Comparison of ENCODE assay signal across 13 cellular contexts in the genomic region with DNA sequence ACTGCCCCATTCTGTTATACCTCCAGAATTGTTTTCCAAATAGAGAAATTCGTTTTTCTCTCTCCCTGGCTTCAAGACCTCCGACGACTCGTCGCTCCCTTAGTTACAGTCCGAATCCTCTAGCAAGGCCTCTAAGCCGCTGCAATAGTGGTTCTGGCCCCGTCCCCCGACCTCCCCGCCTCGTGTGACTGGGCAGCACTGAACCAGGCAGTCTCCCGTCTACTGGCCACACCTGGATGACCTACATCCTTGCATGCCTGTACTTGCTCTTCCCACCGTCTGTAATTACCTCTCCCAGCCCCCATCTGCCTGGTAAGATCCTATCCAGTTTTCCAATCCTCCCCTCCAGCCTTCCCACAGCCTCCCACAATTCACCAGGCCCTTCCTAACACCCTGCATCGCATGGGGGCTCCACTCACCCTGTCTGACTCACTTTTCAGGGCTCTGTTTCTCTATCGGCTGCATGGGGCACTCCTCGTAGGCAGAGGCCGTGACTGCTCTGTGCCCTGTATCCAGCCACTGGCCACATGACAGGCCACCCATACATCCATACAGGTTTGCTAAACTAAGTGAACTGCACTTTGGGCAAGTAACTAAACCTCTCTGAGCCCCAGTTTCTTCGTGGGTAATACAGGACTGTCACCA. TPM values are rescaled to one million over a fixed set of nuclear protein-coding genes. Genes with fewer than 3 reads are reported as not detected.
DNase-seq lines count a peak whose midpoint lies in the region; ATAC-seq and TF ChIP-seq lines count a peak whose summit lies in the region.
"Had no signal": no experiment of that assay in that cellular context is flagged by ENCODE, and none has a peak within 500 bp of the region (broad histone marks: within the 10 kb centered on the region; RNA-seq: fewer than 3 reads in every experiment).

No MANE protein-coding gene starts in this region.

- TF ChIP-seq EP300 in esophagus muscularis mucosa (IDR thresholded peaks at IDR 0.05) = no peak

- H3K27me3 ChIP-seq in heart right ventricle (no peaks in the 10 kb centered on the region), esophagus muscularis mucosa (no peaks in the 10 kb centered on the region), upper lobe of right lung (no peaks in the 10 kb centered on the region)

- H3K27ac ChIP-seq in heart right ventricle = peak overlapping the region in 6 of 10 donors; percentile 13 to 64 (median 42)
- H3K27ac ChIP-seq in esophagus muscularis mucosa (replicated peaks in 1 of 4) = peak overlapping the region; percentile 65 to 82 (median 74)
- H3K27ac ChIP-seq in upper lobe of right lung = peak overlapping the region; percentile 75

- no peaks in the 10 kb centered on the region for H3K27me3 Mint-ChIP-seq in neural crest cell (ENCODE audit: low read depth)
- H3K27me3 Mint-ChIP-seq: activated naive CD8-positive, alpha-beta T cell treated with anti-CD3 and anti-CD28 coated beads, Interleukin-2, amount 50 U/mL, for 24 hours had no signal

- H3K4me1 ChIP-seq in heart right ventricle = peaks cover 0 to 31% (median 20%) of the 10 kb centered on the region in 9 donors
- H3K4me1 ChIP-seq in esophagus muscularis mucosa = peaks cover 20 to 40% (median 35%) of the 10 kb centered on the region in 4 donors
- H3K4me1 ChIP-seq in upper lobe of right lung = peaks cover 13% of the 10 kb centered on the region

- intact Hi-C loops in heart right ventricle (cut with DNase I) = loop anchor here in 1 of 10 donors (5.0 to 10.0 kb wide), 2 partner anchors 41 to 63 kb away; no protein-coding TSS in a partner anchor
- intact Hi-C loops in left ventricle myocardium superior (cut with micrococcal nuclease) = no loop called here
- intact Hi-C loops in esophagus muscularis mucosa (cut with DNase I) = no loop called here
- intact Hi-C loops in upper lobe of right lung (cut with DNase I) = no loop called here

- peaks cover 0 to 10% (median 0%) of the 10 kb centered on the region in 11 donors for H3K9me3 ChIP-seq in heart right ventricle
- peaks cover 0 to 4% (median 0%) of the 10 kb centered on the region in 4 donors for H3K9me3 ChIP-seq in esophagus muscularis mucosa
- no peaks in the 10 kb centered on the region for H3K9me3 ChIP-seq in upper lobe of right lung

- H3K9me3 Mint-ChIP-seq in neural crest cell = peaks cover 2% of the 10 kb centered on the region
- H3K9me3 Mint-ChIP-seq: activated naive CD8-positive, alpha-beta T cell treated with anti-CD3 and anti-CD28 coated beads, Interleukin-2, amount 50 U/mL, for 24 hours had no signal

- H3K4me1 Mint-ChIP-seq in neural crest cell = peaks cover 23% of the 10 kb centered on the region
- H3K4me1 Mint-ChIP-seq: activated naive CD8-positive, alpha-beta T cell treated with anti-CD3 and anti-CD28 coated beads, Interleukin-2, amount 50 U/mL, for 24 hours had no signal

- TF ChIP-seq CTCF in heart right ventricle (IDR thresholded peaks at IDR 0.05) (no peak), esophagus muscularis mucosa (IDR thresholded peaks at IDR 0.05) (no peak), neural crest cell (conservative IDR thresholded peaks at IDR 0.05) (no peak), upper lobe of right lung (IDR thresholded peaks at IDR 0.05) (no peak)

- no peak overlapping the region for H3K4me3 ChIP-seq in heart right ventricle
- no peak overlapping the region for H3K4me3 ChIP-seq in esophagus muscularis mucosa
- no peak overlapping the region for H3K4me3 ChIP-seq in upper lobe of right lung

- WGBS in heart right ventricle, 2 donors = 90% methylated on average over 18 of the region's 18 CpGs
- WGBS in esophagus muscularis mucosa = 88% methylated on average over 18 of the region's 18 CpGs

- DNase-seq in heart right ventricle (peak in 1 of 2 donors; percentile 2), left ventricle myocardium superior (no peak), esophagus muscularis mucosa (ENCODE audit: extremely low spot score) (peak; percentile 50), neural crest cell (ENCODE audit: low read depth, low spot score) (no peak), upper lobe of right lung (peak; percentile 46), amniotic stem cell (lab: John Stamatoyannopoulos, UW) (no peak), HUDEP-2 (lab: John Stamatoyannopoulos, UW; ENCODE audit: unreplicated experiment in 76 of 76) (no peak)
- no peak for DNase-seq in stimulated activated CD4-positive, alpha-beta T cell treated with anti-CD3 and anti-CD28 coated beads, Interleukin-4, amount 100 ng/mL, for 1 hour
- DNase-seq: ACHN; activated naive CD8-positive, alpha-beta T cell treated with anti-CD3 and anti-CD28 coated beads, Interleukin-2, amount 50 U/mL, for 24 hours; DMS153; GOT3; NCI-H226 had no signal

- ATAC-seq in heart right ventricle (peak in 2 of 8 donors; percentile 6 to 9), left ventricle myocardium superior (no peak), upper lobe of right lung (no peak)

- no peak overlapping the region for H3K4me3 Mint-ChIP-seq in neural crest cell
- H3K4me3 Mint-ChIP-seq: activated naive CD8-positive, alpha-beta T cell treated with anti-CD3 and anti-CD28 coated beads, Interleukin-2, amount 50 U/mL, for 24 hours had no signal

- peaks cover 17% of the 10 kb centered on the region for H3K36me3 Mint-ChIP-seq in neural crest cell (ENCODE audit: low read depth)

- peak overlapping the region; percentile 81 for H3K27ac Mint-ChIP-seq in neural crest cell (ENCODE audit: unreplicated experiment)
- H3K27ac Mint-ChIP-seq: activated naive CD8-positive, alpha-beta T cell treated with anti-CD3 and anti-CD28 coated beads, Interleukin-2, amount 50 U/mL, for 24 hours had no signal

- no peaks in the 10 kb centered on the region for H3K36me3 ChIP-seq in heart right ventricle
- H3K36me3 ChIP-seq in esophagus muscularis mucosa = no peaks in the 10 kb centered on the region
- no peaks in the 10 kb centered on the region for H3K36me3 ChIP-seq in upper lobe of right lung

- no peak for TF ChIP-seq POLR2A in esophagus muscularis mucosa (IDR thresholded peaks at IDR 0.05; ENCODE audit: low read depth)

RNA-seq across cellular contexts. Expression of a gene that starts 32.9 kb away (rescaled TPM):
- total RNA-seq in heart right ventricle (1 to 10 TPM; 2.2 to 7.2 (median 3.6) TPM), left ventricle myocardium superior (2.1 TPM), esophagus muscularis mucosa (10 to 100 TPM in 3 of 4 donors, 1 to 10 TPM in 1; 8.8 to 18.5 (median 13.9) TPM), neural crest cell (41.1 and 41.2 TPM in 2 replicates), upper lobe of right lung (9.8 TPM)
- polyA plus RNA-seq in heart right ventricle = 1 to 10 TPM; 2.7 to 4.5 TPM

Comparison
In these comparisons a context has a peak if more than half of its experiments do, and no peak if none do; other contexts are left out.
1. DNase-seq: peak in esophagus muscularis mucosa (single experiment) and upper lobe of right lung (single experiment); none in left ventricle myocardium superior (single experiment), neural crest cell (single experiment), amniotic stem cell (single experiment), stimulated activated CD4-positive, alpha-beta T cell treated with anti-CD3 and anti-CD28 coated beads, Interleukin-4, amount 100 ng/mL, for 1 hour (single experiment) and HUDEP-2 (0 of 76).
2. Peak in every context shown above with its lines, with median percentiles within 50 percentile points of each other: H3K27ac ChIP-seq.